In the genomic region with DNA sequence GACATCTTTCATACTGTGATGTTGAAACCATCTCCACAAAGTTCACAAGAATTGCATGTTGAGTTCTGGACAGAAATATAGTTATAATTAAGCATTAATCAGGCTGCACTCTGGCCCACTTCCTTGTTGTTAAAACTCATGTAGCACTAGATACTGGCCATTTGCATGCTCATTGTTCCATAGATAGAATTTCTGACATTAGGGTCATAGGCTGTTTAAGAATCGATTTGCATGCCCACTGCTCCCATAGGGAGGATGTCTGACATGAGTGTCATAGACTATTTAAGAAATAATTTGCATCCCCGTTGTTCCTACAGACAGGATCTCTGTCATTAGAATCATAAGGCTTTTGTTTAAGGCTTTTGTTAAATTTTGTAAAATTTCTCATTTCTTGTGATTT, we compare ENCODE assay signal across 15 cellular contexts. TPM values are rescaled to one million over a fixed set of nuclear protein-coding genes. Genes with fewer than 3 reads are reported as not detected.
DNase-seq lines count a peak whose midpoint lies in the region; ATAC-seq and TF ChIP-seq lines count a peak whose summit lies in the region.
"Had no signal": no experiment of that assay in that cellular context is flagged by ENCODE, and none has a peak within 500 bp of the region (broad histone marks: within the 10 kb centered on the region; RNA-seq: fewer than 3 reads in every experiment).

No MANE protein-coding gene starts in this region.

- H3K9me3 Mint-ChIP-seq in osteocyte (ENCODE audit: unreplicated experiment), result no peaks in the 10 kb centered on the region

- H3K27ac ChIP-seq in Karpas-422 (ENCODE audit: low read length), result no peak overlapping the region; the same call in 1 of the 2 replicates
- no peak overlapping the region for H3K27ac ChIP-seq in upper lobe of left lung
- H3K27ac ChIP-seq: BLaER1 treated with 17β-estradiol and CSF1 and Interleukin-3, amounts not matched to agents 10 nM and 100 nM; uterus had no signal

- TF ChIP-seq POLR2A in upper lobe of left lung (IDR thresholded peaks at IDR 0.05), result no peak

- TF ChIP-seq EP300 in upper lobe of left lung (IDR thresholded peaks at IDR 0.05), result no peak

- no peaks in the 10 kb centered on the region for H4K20me1 ChIP-seq in Karpas-422 (ENCODE audit: insufficient read depth, low read depth, low read length)
- H4K20me1 ChIP-seq: BLaER1 treated with 17β-estradiol and CSF1 and Interleukin-3, amounts not matched to agents 10 nM and 100 nM had no signal

- H3K27me3 ChIP-seq in Karpas-422 (ENCODE audit: low read length) (0 out of 2 replicates have a peak, but pooled peaks cover 4% of the 10 kb centered on the region), upper lobe of left lung (no peaks in the 10 kb centered on the region)
- H3K27me3 ChIP-seq: BLaER1 treated with 17β-estradiol and CSF1 and Interleukin-3, amounts not matched to agents 10 nM and 100 nM; uterus had no signal

- H3K4me3 ChIP-seq in Karpas-422 (ENCODE audit: low read length), result 0 out of 2 replicates have a peak overlapping the region, but pooled peaks have one; percentile 31
- H3K4me3 ChIP-seq in upper lobe of left lung, result no peak overlapping the region
- H3K4me3 ChIP-seq: BLaER1 treated with 17β-estradiol and CSF1 and Interleukin-3, amounts not matched to agents 10 nM and 100 nM; uterus had no signal

- H3K4me1 ChIP-seq in Karpas-422 (ENCODE audit: low read length) (peaks cover 29% of the 10 kb centered on the region), upper lobe of left lung (no peaks in the 10 kb centered on the region)
- H3K4me1 ChIP-seq: BLaER1 treated with 17β-estradiol and CSF1 and Interleukin-3, amounts not matched to agents 10 nM and 100 nM; uterus had no signal

- TF ChIP-seq CTCF in osteocyte (IDR thresholded peaks at IDR 0.05) (no peak), upper lobe of left lung (IDR thresholded peaks at IDR 0.05) (no peak)

- H3K4me1 Mint-ChIP-seq in osteocyte (ENCODE audit: unreplicated experiment), result peaks cover 5% of the 10 kb centered on the region

- H3K9me3 ChIP-seq in Karpas-422 (ENCODE audit: low read length), result no peaks in the 10 kb centered on the region
- no peaks in the 10 kb centered on the region for H3K9me3 ChIP-seq in upper lobe of left lung
- H3K9me3 ChIP-seq: BLaER1 treated with 17β-estradiol and CSF1 and Interleukin-3, amounts not matched to agents 10 nM and 100 nM; uterus had no signal

- H3K36me3 ChIP-seq in Karpas-422 (ENCODE audit: insufficient read depth, low read length) (no peaks in the 10 kb centered on the region), upper lobe of left lung (no peaks in the 10 kb centered on the region)
- H3K36me3 ChIP-seq: BLaER1 treated with 17β-estradiol and CSF1 and Interleukin-3, amounts not matched to agents 10 nM and 100 nM; uterus had no signal

- H3K4me2 ChIP-seq in Karpas-422 (ENCODE audit: low read depth, low read length, poor library complexity, severe bottlenecking), result peak overlapping the region; percentile 68
- H3K4me2 ChIP-seq: BLaER1 treated with 17β-estradiol and CSF1 and Interleukin-3, amounts not matched to agents 10 nM and 100 nM had no signal

- H3K36me3 Mint-ChIP-seq in osteocyte (ENCODE audit: unreplicated experiment), result peaks cover 2% of the 10 kb centered on the region
- H3K36me3 Mint-ChIP-seq: natural killer cell treated with Interleukin-12 subunit alpha and Interleukin-12 subunit beta and Interleukin-15 and Interleukin-18, amount 100 ng/mL, for 72 hours had no signal

- peak; percentile 96 for ATAC-seq in GM18870 (IDR thresholded peaks at IDR 0.05; ENCODE audit: unreplicated experiment)
- ATAC-seq in GM21528 (IDR thresholded peaks at IDR 0.05; ENCODE audit: low FRiP score, unreplicated experiment), result peak; percentile 94
- ATAC-seq in HG03039 (IDR thresholded peaks at IDR 0.05; ENCODE audit: unreplicated experiment), result peak; percentile 97
- no peak for ATAC-seq in upper lobe of left lung (ENCODE audit: low FRiP score in 2 of 2)
- ATAC-seq: natural killer cell treated with Interleukin-12 subunit alpha and Interleukin-12 subunit beta and Interleukin-15 and Interleukin-18, amount 100 ng/mL, for 72 hours had no signal

- H3K27me3 Mint-ChIP-seq in osteocyte (ENCODE audit: unreplicated experiment), result no peaks in the 10 kb centered on the region
- H3K27me3 Mint-ChIP-seq: natural killer cell treated with Interleukin-12 subunit alpha and Interleukin-12 subunit beta and Interleukin-15 and Interleukin-18, amount 100 ng/mL, for 72 hours had no signal

- peak; percentile 94 for DNase-seq in Karpas-422
- no peak for DNase-seq in GDM1 (lab: John Stamatoyannopoulos, UW)
- no peak for DNase-seq in NCI-H748 treated with DMSO at 0.1 percent for 48 hours (lab: John Stamatoyannopoulos, UW)
- no peak for DNase-seq in osteocyte (ENCODE audit: extremely low spot score, unreplicated experiment)
- no peak for DNase-seq in upper lobe of left lung
- DNase-seq: NCI-H226, small intestine, uterus had no signal

- no peaks in the 10 kb centered on the region for H3K79me2 ChIP-seq in Karpas-422 (ENCODE audit: low read length)

- 56 to 78% methylated on average over 2 of the region's 2 CpGs for WGBS in upper lobe of left lung, 2 donors

- no peak overlapping the region for H2AFZ ChIP-seq in Karpas-422 (ENCODE audit: low read length)

- H3K4me3 Mint-ChIP-seq in osteocyte (ENCODE audit: unreplicated experiment), result no peak overlapping the region
- H3K4me3 Mint-ChIP-seq: natural killer cell treated with Interleukin-12 subunit alpha and Interleukin-12 subunit beta and Interleukin-15 and Interleukin-18, amount 100 ng/mL, for 72 hours had no signal

- no peak overlapping the region for H3K27ac Mint-ChIP-seq in osteocyte (ENCODE audit: unreplicated experiment)
- H3K27ac Mint-ChIP-seq: natural killer cell treated with Interleukin-12 subunit alpha and Interleukin-12 subunit beta and Interleukin-15 and Interleukin-18, amount 100 ng/mL, for 72 hours had no signal

- H3K9ac ChIP-seq in Karpas-422 (ENCODE audit: low read length), result no peak overlapping the region
- H3K9ac ChIP-seq: BLaER1 treated with 17β-estradiol and CSF1 and Interleukin-3, amounts not matched to agents 10 nM and 100 nM had no signal

- no peaks in the 10 kb centered on the region for H3K9me2 ChIP-seq in Karpas-422 (replicated peaks; ENCODE audit: insufficient read depth, low read length)

RNA-seq across cellular contexts. Expression of a gene that starts 50.2 kb away (rescaled TPM):
- total RNA-seq in Karpas-422 (2014; rRNA removed; shearing (Covaris generic); ENCODE audit: low replicate concordance), result not detected in 2 replicates
- total RNA-seq in osteocyte (not detected in 2 replicates), upper lobe of left lung (not detected)
- total RNA-seq: fibroblast of villous mesenchyme; G401; natural killer cell treated with Interleukin-12 subunit alpha and Interleukin-12 subunit beta and Interleukin-15 and Interleukin-18, amount 100 ng/mL, for 72 hours; uterus had no signal

RNA-seq across cellular contexts. Expression of a gene that starts 59.5 kb away (rescaled TPM):
- total RNA-seq in Karpas-422 (2014; rRNA removed; shearing (Covaris generic); ENCODE audit: low replicate concordance), result not detected in 2 replicates
- not detected in 2 replicates for total RNA-seq in osteocyte
- not detected for total RNA-seq in upper lobe of left lung
- total RNA-seq: fibroblast of villous mesenchyme; G401; natural killer cell treated with Interleukin-12 subunit alpha and Interleukin-12 subunit beta and Interleukin-15 and Interleukin-18, amount 100 ng/mL, for 72 hours; uterus had no signal

Comparison
In these comparisons a context has a peak if more than half of its experiments do, and no peak if none do; other contexts are left out.
1. ATAC-seq: peak in GM18870 (single experiment), GM21528 (single experiment) and HG03039 (single experiment); none in upper lobe of left lung (0 of 2).